In the genomic region with DNA sequence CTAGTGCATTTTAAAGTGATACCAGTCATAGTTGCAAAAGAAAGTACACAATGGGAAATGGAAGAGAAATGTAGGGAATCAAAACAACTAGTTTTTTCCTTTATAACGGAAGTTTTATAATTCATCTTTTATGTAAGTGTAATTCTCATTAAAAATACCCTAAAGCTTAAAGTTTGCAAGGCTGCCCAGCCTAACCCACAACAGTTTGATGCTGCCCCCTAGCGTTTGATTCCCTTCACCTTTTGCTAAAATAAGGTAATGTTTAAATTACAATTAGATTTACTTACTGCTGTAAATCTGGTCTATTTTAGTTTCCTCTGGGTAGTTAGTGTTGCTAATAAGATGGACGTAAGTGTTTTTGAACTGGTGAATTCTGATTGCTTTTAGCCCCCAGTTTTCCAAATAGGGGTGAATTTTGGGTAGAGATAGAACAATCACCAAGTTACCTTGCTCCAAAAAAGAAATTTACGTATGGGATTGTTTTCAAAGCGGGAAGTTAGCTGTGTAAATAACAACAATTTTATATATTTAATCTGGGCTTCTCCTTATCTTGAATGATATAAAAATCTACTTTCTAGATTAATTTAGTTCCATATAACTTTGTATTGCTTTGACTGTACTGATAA, we compare ENCODE assay signal across 8 cellular contexts.
DNase-seq lines count a peak whose midpoint lies in the region; ATAC-seq and TF ChIP-seq lines count a peak whose summit lies in the region.

No MANE protein-coding gene starts in this region.

- peaks cover 6% of the 10 kb centered on the region for H3K27me3 ChIP-seq in neutrophil

- no peak overlapping the region for H3K27ac ChIP-seq in neutrophil

- POLR2A ChIA-PET in HEK293T (lab: Yijun Ruan, JAX) = interaction anchor here (0.5 to 1.1 kb wide), 2 partner anchors 162 to 580 kb away, joined by 3 read pairs; no protein-coding TSS in a partner anchor

- no peak for TF ChIP-seq POLR2A in erythroblast (IDR thresholded peaks at IDR 0.05; ENCODE audit: low read length)

- H3K9me3 ChIP-seq in neutrophil = no peaks in the 10 kb centered on the region

- CTCF ChIA-PET in HEK293T (lab: Yijun Ruan, JAX) = interaction anchor here (0.6 to 2.0 kb wide), 10 partner anchors 12 to 568 kb away, joined by 3 to 16 read pairs (median 3); no protein-coding TSS in a partner anchor

- no peak overlapping the region for H3K4me3 ChIP-seq in neutrophil (ENCODE audit: low read depth in 1 of 2, low read length in 1 of 2)

- no peaks in the 10 kb centered on the region for H3K36me3 ChIP-seq in neutrophil

- peaks cover 13 to 18% of the 10 kb centered on the region in 2 experiments for H3K4me1 ChIP-seq in neutrophil (ENCODE audit: control insufficient read depth in 1 of 2, insufficient read depth in 1 of 2, low read depth in 1 of 2, low read length in 1 of 2)

- peak; percentile 53 for TF ChIP-seq CTCF in neutrophil (IDR thresholded peaks at IDR 0.05)

- DNase-seq in CD1c-positive myeloid dendritic cell (ENCODE audit: extremely low spot score) (peak; percentile 88), HEK293T (ENCODE audit: extremely low spot score) (peak; percentile 22), NOMO-1 treated with dmso at 0.1 percent for 144 hours (lab: John Stamatoyannopoulos, UW; ENCODE audit: unreplicated experiment) (peak; percentile 60), activated T-cell treated with anti-CD3 and anti-CD28 coated beads for 24 hours (ENCODE audit: low read depth) (peak; percentile 73), erythroblast (lab: John Stamatoyannopoulos, UW) (peak; percentile 82 to 91), superior temporal gyrus (ENCODE audit: extremely low spot score) (peak; percentile 96)

- no peak for ATAC-seq in HG03432 (IDR thresholded peaks at IDR 0.05; ENCODE audit: unreplicated experiment)

TF ChIP-seq in HEK293T, 16 proteins besides CTCF, POLR2A, EP300 and RAD21:
- TF ChIP-seq FOXM1 (IDR thresholded peaks at IDR 0.05; ENCODE audit: borderline replicate concordance) (no peak), LEF1 (IDR thresholded peaks at IDR 0.05; ENCODE audit: borderline replicate concordance) (no peak), FOXK2 (IDR thresholded peaks at IDR 0.05) (no peak), L3MBTL2 (conservative IDR thresholded peaks at IDR 0.05) (no peak), ARNT (IDR thresholded peaks at IDR 0.05) (no peak), ELF4 (IDR thresholded peaks at IDR 0.05) (no peak), HDGF (IDR thresholded peaks at IDR 0.05; ENCODE audit: borderline replicate concordance) (no peak), FOXA1 (IDR thresholded peaks at IDR 0.05) (no peak), SP1 (IDR thresholded peaks at IDR 0.05) (no peak), CTBP1 (IDR thresholded peaks at IDR 0.05; ENCODE audit: borderline replicate concordance) (no peak), NFRKB (IDR thresholded peaks at IDR 0.05) (no peak), BHLHE40 (IDR thresholded peaks at IDR 0.05; ENCODE audit: borderline replicate concordance) (no peak)
- TF ChIP-seq, protein P1, sequence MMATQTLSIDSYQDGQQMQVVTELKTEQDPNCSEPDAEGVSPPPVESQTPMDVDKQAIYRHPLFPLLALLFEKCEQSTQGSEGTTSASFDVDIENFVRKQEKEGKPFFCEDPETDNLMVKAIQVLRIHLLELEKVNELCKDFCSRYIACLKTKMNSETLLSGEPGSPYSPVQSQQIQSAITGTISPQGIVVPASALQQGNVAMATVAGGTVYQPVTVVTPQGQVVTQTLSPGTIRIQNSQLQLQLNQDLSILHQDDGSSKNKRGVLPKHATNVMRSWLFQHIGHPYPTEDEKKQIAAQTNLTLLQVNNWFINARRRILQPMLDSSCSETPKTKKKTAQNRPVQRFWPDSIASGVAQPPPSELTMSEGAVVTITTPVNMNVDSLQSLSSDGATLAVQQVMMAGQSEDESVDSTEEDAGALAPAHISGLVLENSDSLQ (IDR thresholded peaks at IDR 0.05) = no peak
TF ChIP-seq in HEK293T: peak in this region for 0.

Comparison
In these comparisons a context has a peak if more than half of its experiments do, and no peak if none do; other contexts are left out.
1. DNase-seq: peak in every context shown above with its lines; median percentile 96 in superior temporal gyrus; 88 in CD1c-positive myeloid dendritic cell; 86 in erythroblast; 73 in activated T-cell treated with anti-CD3 and anti-CD28 coated beads for 24 hours; 60 in NOMO-1 treated with dmso at 0.1 percent for 144 hours; 22 in HEK293T.